ENCODE assay signal across 8 cellular contexts in the genomic region with DNA sequence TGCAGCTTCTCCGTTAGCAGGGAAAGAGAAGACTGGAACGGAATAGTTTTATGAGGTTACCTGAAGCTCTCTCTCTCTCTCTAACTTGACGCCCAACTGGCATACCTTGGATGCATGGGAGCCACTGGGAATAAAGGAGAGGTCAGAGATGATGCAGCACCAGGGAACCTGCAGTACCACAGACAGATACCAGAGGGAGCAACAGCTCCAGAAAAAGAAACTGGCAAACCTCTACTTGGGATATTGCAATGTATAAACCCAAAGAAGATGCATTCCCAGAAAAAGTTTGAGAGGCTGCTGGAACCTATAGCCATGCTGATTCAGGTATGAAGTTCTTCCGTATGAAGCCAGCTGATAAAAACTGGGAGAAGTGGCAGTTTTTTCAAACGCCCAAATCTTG.
DNase-seq lines count a peak whose midpoint lies in the region; ATAC-seq and TF ChIP-seq lines count a peak whose summit lies in the region.
"Not testable (repeated sequence)": the region's sequence is repeated elsewhere in the genome, so short reads cannot be mapped to it uniquely, and the experiment has no call there.

No MANE protein-coding gene starts in this region.

- H3K4me1 Mint-ChIP-seq in MCF 10A (ENCODE audit: insufficient read depth, unreplicated experiment), result not testable (repeated sequence)

- H3K27ac ChIP-seq in C4-2B, RWPE1, right lobe of liver, upper lobe of right lung: not testable (repeated sequence)

- not testable (repeated sequence) for H3K27ac Mint-ChIP-seq in MCF 10A (ENCODE audit: low read depth, unreplicated experiment)

- intact Hi-C loops in MCF 10A (cut with micrococcal nuclease); right lobe of liver (cut with DNase I); upper lobe of right lung (cut with DNase I): not testable (repeated sequence)

- H3K36me3 Mint-ChIP-seq in MCF 10A (ENCODE audit: insufficient read depth, unreplicated experiment), result not testable (repeated sequence)

- not testable (repeated sequence) for H3K4me3 Mint-ChIP-seq in MCF 10A (ENCODE audit: unreplicated experiment)

- H3K9me3 ChIP-seq in right lobe of liver, upper lobe of right lung: not testable (repeated sequence)

- H3K27me3 Mint-ChIP-seq in MCF 10A (ENCODE audit: insufficient read depth, unreplicated experiment), result peaks cover 30% of the 10 kb centered on the region

- WGBS in right lobe of liver (ENCODE audit: insufficient coverage, low coverage, low lambda C conversion rate, missing lambda C conversion rate), result 9% methylated on average over 5 of the region's 5 CpGs

- H3K4me1 ChIP-seq in right lobe of liver, upper lobe of right lung: not testable (repeated sequence)

- H3K4me3 ChIP-seq in fibroblast of the aortic adventitia (ENCODE audit: low read depth, low read length); right lobe of liver; upper lobe of right lung: not testable (repeated sequence)

- POLR2A ChIA-PET in RWPE1 (lab: Yijun Ruan, JAX; ENCODE audit: low non-redundant PET); MCF 10A (lab: Yijun Ruan, JAX): not testable (repeated sequence)

- H3K27me3 ChIP-seq in right lobe of liver, upper lobe of right lung: not testable (repeated sequence)

- not testable (repeated sequence) for ATAC-seq in right lobe of liver, upper lobe of right lung

- not testable (repeated sequence) for DNase-seq in RWPE1 (ENCODE audit: low spot score); MCF 10A (ENCODE audit: unreplicated experiment); right lobe of liver; upper lobe of right lung
- DNase-seq in fibroblast of the aortic adventitia (ENCODE audit: low read depth), result peak; percentile 2

- not testable (repeated sequence) for BruUV-seq in MCF 10A (replicated peaks; lab: Mats Ljungman, UMichigan)

- H3K9me3 Mint-ChIP-seq in MCF 10A (ENCODE audit: unreplicated experiment), result not testable (repeated sequence)

- not testable (repeated sequence) for H3K36me3 ChIP-seq in right lobe of liver, upper lobe of right lung

- CTCF ChIA-PET in RWPE1 (lab: Yijun Ruan, JAX); MCF 10A (lab: Yijun Ruan, JAX): not testable (repeated sequence)

- peak; percentile 51 for TF ChIP-seq CTCF in C4-2B (conservative IDR thresholded peaks at IDR 0.05)
- TF ChIP-seq CTCF in GM12873 (IDR thresholded peaks at IDR 0.05; ENCODE audit: insufficient read depth, low read depth, low read length, missing control alignments), result peak; percentile 40
- TF ChIP-seq CTCF in LNCAP (IDR thresholded peaks at IDR 0.05), result peak; percentile 40; the same call in 1 of the 2 replicates
- TF ChIP-seq CTCF in RWPE1 (conservative IDR thresholded peaks at IDR 0.05; ENCODE audit: low read depth), result peak; percentile 35
- peak; percentile 48 for TF ChIP-seq CTCF in MCF 10A (IDR thresholded peaks at IDR 0.05; ENCODE audit: unreplicated experiment)
- TF ChIP-seq CTCF in fibroblast of the aortic adventitia (IDR thresholded peaks at IDR 0.05; ENCODE audit: insufficient read depth, low read length), result peak; percentile 48
- TF ChIP-seq CTCF in right lobe of liver (IDR thresholded peaks at IDR 0.05), result peak; percentile 22 to 48 (median 35)
- TF ChIP-seq CTCF in upper lobe of right lung (IDR thresholded peaks at IDR 0.05), result peak; percentile 36

- TF ChIP-seq POLR2A in right lobe of liver (IDR thresholded peaks at IDR 0.05), result not testable (repeated sequence)
